Comparison of ENCODE assay signal across 5 cellular contexts in genomic region chr2:234649951-234650350, GRCh38.
"Had no signal": no experiment of that assay in that cellular context is flagged by ENCODE, and none has a peak within 500 bp of the region (broad histone marks: within the 10 kb centered on the region; RNA-seq: fewer than 3 reads in every experiment).

No MANE protein-coding gene starts in this region.

- H3K27ac ChIP-seq: HL-60 had no signal

- H3K4me3 ChIP-seq: K562 had no signal

- H3K36me3 Mint-ChIP-seq: IgD-negative memory B cell had no signal

- ATAC-seq: HepG2, K562 had no signal

- H3K4me3 Mint-ChIP-seq: IgD-negative memory B cell had no signal

- H3K4me1 Mint-ChIP-seq: IgD-negative memory B cell had no signal

- DNase-seq: IMR-90 had no signal

- H3K9me3 Mint-ChIP-seq: IgD-negative memory B cell had no signal
